ENCODE assay signal across 17 cellular contexts in genomic region chr4:25446611-25447010, GRCh38.
"Had no signal": no experiment of that assay in that cellular context is flagged by ENCODE, and none has a peak within 500 bp of the region (broad histone marks: within the 10 kb centered on the region; RNA-seq: fewer than 3 reads in every experiment).

No MANE protein-coding gene starts in this region.

- DNase-seq: activated CD4-positive, alpha-beta T cell treated with anti-CD3 and anti-CD28 coated beads for 1 hour; activated CD4-positive, alpha-beta T cell treated with anti-CD3 and anti-CD28 coated beads, Interleukin-2, amount 50 U/mL, for 4 hours; activated naive CD4-positive, alpha-beta T cell treated with Interleukin-2 at 50 U/mL for 16 hours; cerebellar nuclear complex; effector CD8-positive, alpha-beta T cell; foreskin fibroblast; glutamatergic neuron; hypothalamus; kidney glomerular epithelial cell; nephron progenitor cell; stimulated activated CD4-positive, alpha-beta T cell treated with anti-CD3 and anti-CD28 coated beads, Interleukin-4, amount 100 ng/mL, for 1 hour; stimulated activated naive CD4-positive, alpha-beta T cell had no signal

- ATAC-seq: activated T-helper 17 cell treated with anti-CD3 and anti-CD28 coated beads, Interleukin-2, amount 50 U/mL, for 72 hours had no signal

- H3K27ac ChIP-seq: ascending aorta, breast epithelium, right atrium auricular region, tibial nerve had no signal

- H3K4me3 ChIP-seq: ascending aorta, breast epithelium, right atrium auricular region, tibial nerve had no signal

- H3K36me3 ChIP-seq: ascending aorta, breast epithelium, right atrium auricular region, tibial nerve had no signal

- H3K9me3 ChIP-seq: ascending aorta, breast epithelium, right atrium auricular region, tibial nerve had no signal

- H3K27me3 ChIP-seq: ascending aorta, breast epithelium, right atrium auricular region, tibial nerve had no signal

- H3K4me1 ChIP-seq: ascending aorta, breast epithelium, right atrium auricular region had no signal
